Comparison of ENCODE assay signal across 24 cellular contexts in the genomic region with DNA sequence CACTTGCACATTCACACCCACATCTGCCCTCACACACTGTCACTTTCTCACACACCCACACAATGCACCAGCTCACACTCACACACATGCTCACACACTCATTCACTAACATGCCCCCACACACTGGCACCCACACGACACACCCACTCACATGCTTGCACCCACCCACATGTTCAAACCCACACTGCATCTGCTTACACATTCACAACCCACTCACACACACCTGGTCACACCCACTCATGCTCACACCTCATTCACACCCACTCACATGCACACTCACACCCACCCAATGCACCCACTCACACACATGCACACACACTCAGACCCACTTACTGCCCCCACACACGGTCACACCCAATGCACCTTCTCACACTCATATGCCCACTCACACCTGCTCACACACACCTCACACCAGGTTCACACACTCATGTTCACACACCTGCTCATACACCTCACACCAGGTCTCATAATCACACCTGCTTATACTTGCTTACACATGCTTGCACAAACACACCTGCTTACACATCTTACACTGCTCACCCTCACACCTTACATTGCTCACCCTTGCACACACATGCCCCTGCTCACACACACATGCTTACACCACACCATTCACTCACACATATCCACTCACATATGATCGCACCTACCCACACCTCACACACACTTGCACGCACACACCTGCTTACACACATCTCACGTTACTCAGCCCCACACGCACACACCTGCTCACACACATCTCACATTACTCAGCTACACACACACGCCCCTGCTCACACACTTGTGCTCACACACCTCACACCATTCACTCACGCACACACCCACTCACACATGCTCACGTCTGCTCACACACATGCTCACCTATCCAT. TPM values are rescaled to one million over a fixed set of nuclear protein-coding genes. Genes with fewer than 3 reads are reported as not detected.
"Had no signal": no experiment of that assay in that cellular context is flagged by ENCODE, and none has a peak within 500 bp of the region (broad histone marks: within the 10 kb centered on the region; RNA-seq: fewer than 3 reads in every experiment).

No MANE protein-coding gene starts in this region.

- H3K79me2 ChIP-seq: hepatocyte had no signal

- H3K9me3 ChIP-seq: ovary, right lobe of liver, suprapubic skin, upper lobe of left lung had no signal

- H3K4me3 ChIP-seq: hepatocyte, lung had no signal

- H3K36me3 ChIP-seq: brain microvascular endothelial cell, ovary, right lobe of liver, suprapubic skin, upper lobe of left lung had no signal

- H3K27ac ChIP-seq: brain microvascular endothelial cell, hepatocyte, ovary, right lobe of liver, suprapubic skin had no signal

- FAIRE-seq: endometrium, islet of Langerhans, small intestine had no signal

- H3K27me3 ChIP-seq: brain microvascular endothelial cell, hepatocyte, ovary, right lobe of liver, suprapubic skin, upper lobe of left lung had no signal

- ATAC-seq: activated CD8-positive, alpha-beta T cell treated with anti-CD3 and anti-CD28 coated beads, Interleukin-2, amount 10 ng/mL, durations not matched to agents 7 days and 5 days had no signal

- DNase-seq: activated CD4-positive, alpha-beta T cell treated with anti-CD3 and anti-CD28 coated beads, Interleukin-2, amount 10 ng/mL, durations not matched to agents 24 days and 14 days; activated CD8-positive, alpha-beta T cell treated with anti-CD3 and anti-CD28 coated beads, Interleukin-2, amount 10 ng/mL, durations not matched to agents 7 days and 5 days; activated naive CD4-positive, alpha-beta T cell treated with anti-CD3 and anti-CD28 coated beads for 36 hours; activated T-cell treated with anti-CD3 and anti-CD28 coated beads, Interleukin-2, amount 50 U/mL, for 24 hours; brain microvascular endothelial cell; cortex of kidney; left cardiac atrium; small intestine; stimulated activated CD4-positive, alpha-beta T cell treated with anti-CD3 and anti-CD28 coated beads, Interleukin-15, amount 100 ng/mL, for 24 hours; stimulated activated CD4-positive, alpha-beta T cell treated with anti-CD3 and anti-CD28 coated beads, Interleukin-2, amount 100 ng/mL, for 48 hours; stimulated activated naive CD8-positive, alpha-beta T cell treated with anti-CD3 and anti-CD28 coated beads, Interleukin-15, amount 100 ng/mL, for 72 hours; T1000; upper lobe of left lung had no signal

- H3K4me1 ChIP-seq: right lobe of liver had no signal

RNA-seq across cellular contexts. Expression of a gene that starts 3.9 kb away (rescaled TPM):
- total RNA-seq: activated CD4-positive, alpha-beta T cell treated with anti-CD3 and anti-CD28 coated beads, Interleukin-2, amount 10 ng/mL, durations not matched to agents 24 days and 14 days; activated CD8-positive, alpha-beta T cell treated with anti-CD3 and anti-CD28 coated beads, Interleukin-2, amount 10 ng/mL, durations not matched to agents 7 days and 5 days; activated naive CD4-positive, alpha-beta T cell treated with anti-CD3 and anti-CD28 coated beads for 36 hours; esophagus mucosa; neural crest cell; pulmonary artery endothelial cell; T-helper 1 cell treated with Interleukin-12 subunit alpha and Interleukin-12 subunit beta and Interleukin-4 antibody, amounts not matched to agents 30 ng/mL and 1 ng/mL, for 36 hours had no signal

RNA-seq across cellular contexts. Expression of a gene that starts 22.0 kb away (rescaled TPM):
- total RNA-seq: activated CD4-positive, alpha-beta T cell treated with anti-CD3 and anti-CD28 coated beads, Interleukin-2, amount 10 ng/mL, durations not matched to agents 24 days and 14 days; activated CD8-positive, alpha-beta T cell treated with anti-CD3 and anti-CD28 coated beads, Interleukin-2, amount 10 ng/mL, durations not matched to agents 7 days and 5 days; activated naive CD4-positive, alpha-beta T cell treated with anti-CD3 and anti-CD28 coated beads for 36 hours; neural crest cell; pulmonary artery endothelial cell; T-helper 1 cell treated with Interleukin-12 subunit alpha and Interleukin-12 subunit beta and Interleukin-4 antibody, amounts not matched to agents 30 ng/mL and 1 ng/mL, for 36 hours had no signal
